ENCODE assay signal across 10 cellular contexts in the genomic region with DNA sequence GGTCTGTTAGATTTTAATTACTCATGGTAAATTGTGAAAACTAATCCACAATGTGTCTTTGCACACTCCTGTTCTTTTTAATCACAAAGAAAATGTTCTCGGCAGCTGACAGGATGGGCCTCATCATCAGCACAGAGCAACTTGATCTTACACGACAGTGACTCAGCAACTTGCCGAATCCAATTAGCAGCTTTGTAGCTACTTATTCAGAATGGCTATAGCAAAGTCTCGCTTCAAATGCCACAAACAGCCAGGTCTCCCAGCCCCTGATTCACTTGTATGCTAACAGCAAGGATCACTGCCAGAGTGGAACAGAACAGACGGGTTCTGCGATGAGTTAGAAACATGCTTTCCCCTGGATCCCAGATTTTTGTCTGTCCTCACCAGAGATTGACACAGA.
DNase-seq lines count a peak whose midpoint lies in the region; ATAC-seq and TF ChIP-seq lines count a peak whose summit lies in the region.
"Had no signal": no experiment of that assay in that cellular context is flagged by ENCODE, and none has a peak within 500 bp of the region (broad histone marks: within the 10 kb centered on the region; RNA-seq: fewer than 3 reads in every experiment).

No MANE protein-coding gene starts in this region.

- H3K4me3 ChIP-seq in AG04449 (ENCODE audit: low read depth, low read length) (no peak overlapping the region; the same call in 1 of the 2 replicates), HUES64 (ENCODE audit: low read length) (no peak overlapping the region), astrocyte of the spinal cord (ENCODE audit: low read depth, low read length) (no peak overlapping the region), iPS-18a (ENCODE audit: low read length) (no peak overlapping the region)

- H3K9me3 Mint-ChIP-seq in activated CD8-positive, alpha-beta T cell treated with anti-CD3 and anti-CD28 coated beads for 36 hours, result peaks cover 23% of the 10 kb centered on the region
- peaks cover 21% of the 10 kb centered on the region for H3K9me3 Mint-ChIP-seq in activated T-helper 2 cell treated with anti-CD3 and anti-CD28 coated beads, Interferon-gamma antibody, Interleukin-2, Interleukin-4, amounts not matched to agents 10 μg/mL and 5 μg/mL and 100 μg/mL, durations not matched to agents 14 hours and 24 hours and 36 hours

- TF ChIP-seq CTCF in AG04449 (IDR thresholded peaks at IDR 0.05; ENCODE audit: insufficient read depth, low read length, missing control alignments), result no peak
- no peak for TF ChIP-seq CTCF in astrocyte of the spinal cord (IDR thresholded peaks at IDR 0.05; ENCODE audit: low read depth, low read length)
- no peak for TF ChIP-seq CTCF in activated CD8-positive, alpha-beta T cell treated with anti-CD3 and anti-CD28 coated beads for 36 hours (IDR thresholded peaks at IDR 0.05)

- WGBS in HUES64, result 47% methylated on average over 6 of the region's 6 CpGs

- no peaks in the 10 kb centered on the region for H3K4me1 Mint-ChIP-seq in activated CD8-positive, alpha-beta T cell treated with anti-CD3 and anti-CD28 coated beads for 36 hours (ENCODE audit: low read depth)
- H3K4me1 Mint-ChIP-seq in activated T-helper 2 cell treated with anti-CD3 and anti-CD28 coated beads, Interferon-gamma antibody, Interleukin-2, Interleukin-4, amounts not matched to agents 10 μg/mL and 5 μg/mL and 100 μg/mL, durations not matched to agents 14 hours and 24 hours and 36 hours (ENCODE audit: low read depth), result no peaks in the 10 kb centered on the region

- H3K27me3 ChIP-seq in HUES64 (ENCODE audit: insufficient read depth, low read length) (no peaks in the 10 kb centered on the region), iPS-18a (ENCODE audit: control insufficient read depth, insufficient read depth, low read length) (no peaks in the 10 kb centered on the region)

- intact Hi-C loops in sciatic nerve (cut with DNase I), result no loop called here
- intact Hi-C loops in activated CD8-positive, alpha-beta T cell treated with anti-CD3 and anti-CD28 coated beads for 36 hours (cut with micrococcal nuclease), result no loop called here
- intact Hi-C loops in activated T-helper 2 cell treated with anti-CD3 and anti-CD28 coated beads, Interferon-gamma antibody, Interleukin-2, Interleukin-4, amounts not matched to agents 10 μg/mL and 5 μg/mL and 100 μg/mL, durations not matched to agents 14 hours and 24 hours and 36 hours (cut with micrococcal nuclease), result no loop called here

- POLR2A ChIA-PET in AG04449 (lab: Yijun Ruan, JAX), result interaction anchor here (1.0 kb wide), 1 partner anchor 255 kb away, joined by 3 read pairs; no protein-coding TSS in a partner anchor
- POLR2A ChIA-PET in activated CD8-positive, alpha-beta T cell treated with anti-CD3 and anti-CD28 coated beads for 36 hours (lab: Charles Lee), result no interaction called here

- H3K36me3 ChIP-seq in HUES64 (ENCODE audit: insufficient read depth, low read length) (no peaks in the 10 kb centered on the region), iPS-18a (ENCODE audit: control insufficient read depth, low read depth, low read length) (no peaks in the 10 kb centered on the region)

- no peak overlapping the region for H3K4me3 Mint-ChIP-seq in activated CD8-positive, alpha-beta T cell treated with anti-CD3 and anti-CD28 coated beads for 36 hours
- H3K4me3 Mint-ChIP-seq in activated T-helper 2 cell treated with anti-CD3 and anti-CD28 coated beads, Interferon-gamma antibody, Interleukin-2, Interleukin-4, amounts not matched to agents 10 μg/mL and 5 μg/mL and 100 μg/mL, durations not matched to agents 14 hours and 24 hours and 36 hours (ENCODE audit: low read depth), result no peak overlapping the region

- H3K27ac Mint-ChIP-seq in activated CD8-positive, alpha-beta T cell treated with anti-CD3 and anti-CD28 coated beads for 36 hours, result no peak overlapping the region
- H3K27ac Mint-ChIP-seq in activated T-helper 2 cell treated with anti-CD3 and anti-CD28 coated beads, Interferon-gamma antibody, Interleukin-2, Interleukin-4, amounts not matched to agents 10 μg/mL and 5 μg/mL and 100 μg/mL, durations not matched to agents 14 hours and 24 hours and 36 hours, result no peak overlapping the region

- H3K27ac ChIP-seq in HUES64 (ENCODE audit: low read depth, low read length) (peak overlapping the region; percentile 19), iPS-18a (ENCODE audit: low read length) (peak overlapping the region; percentile 4)

- CTCF ChIA-PET in AG04449 (lab: Yijun Ruan, JAX), result interaction anchor here (1.0 to 2.2 kb wide), 5 partner anchors 12 to 330 kb away, joined by 3 to 7 read pairs (median 4); no protein-coding TSS in a partner anchor
- CTCF ChIA-PET in activated CD8-positive, alpha-beta T cell treated with anti-CD3 and anti-CD28 coated beads for 36 hours (lab: Charles Lee), result no interaction called here

- in situ Hi-C loops in astrocyte of the spinal cord (cut with HindIII; ENCODE audit: low sequenced_read_pairs), result no loop called here

- DNase-seq in AG04449 (ENCODE audit: low read depth, low spot score), result peak; percentile 73
- DNase-seq in astrocyte of the spinal cord (ENCODE audit: low read depth, low spot score), result peak; percentile 73
- no peak for DNase-seq in sciatic nerve (ENCODE audit: low spot score)
- DNase-seq in HUDEP-2 (lab: John Stamatoyannopoulos, UW; ENCODE audit: unreplicated experiment in 76 of 76), result no peak
- no peak for DNase-seq in activated CD8-positive, alpha-beta T cell treated with anti-CD3 and anti-CD28 coated beads for 36 hours
- DNase-seq in activated T-helper 2 cell treated with anti-CD3 and anti-CD28 coated beads, Interferon-gamma antibody, Interleukin-2, Interleukin-4, amounts not matched to agents 10 μg/mL and 5 μg/mL and 100 μg/mL, durations not matched to agents 14 hours and 24 hours and 36 hours (ENCODE audit: low spot score), result no peak
- DNase-seq: aorta, Caco-2 had no signal

- ATAC-seq in sciatic nerve, result no peak
- no peak for ATAC-seq in activated CD8-positive, alpha-beta T cell treated with anti-CD3 and anti-CD28 coated beads for 36 hours

- H3K36me3 Mint-ChIP-seq in activated CD8-positive, alpha-beta T cell treated with anti-CD3 and anti-CD28 coated beads for 36 hours (ENCODE audit: low read depth), result peaks cover 31% of the 10 kb centered on the region
- H3K36me3 Mint-ChIP-seq in activated T-helper 2 cell treated with anti-CD3 and anti-CD28 coated beads, Interferon-gamma antibody, Interleukin-2, Interleukin-4, amounts not matched to agents 10 μg/mL and 5 μg/mL and 100 μg/mL, durations not matched to agents 14 hours and 24 hours and 36 hours (ENCODE audit: low read depth), result peaks cover 7% of the 10 kb centered on the region

- peaks cover 16% of the 10 kb centered on the region for H3K4me1 ChIP-seq in HUES64 (ENCODE audit: insufficient read depth, low read length)
- peaks cover 10% of the 10 kb centered on the region for H3K4me1 ChIP-seq in iPS-18a (ENCODE audit: control insufficient read depth, low read depth, low read length)
- H3K4me1 ChIP-seq: Caco-2 had no signal

- H3K9ac ChIP-seq in HUES64 (ENCODE audit: low read depth, low read length) (peak overlapping the region; percentile 34; the same call in 1 of the 2 replicates), iPS-18a (ENCODE audit: low read length) (no peak overlapping the region)

- peaks cover 16% of the 10 kb centered on the region for H3K9me3 ChIP-seq in HUES64 (ENCODE audit: insufficient read depth, low read depth, low read length)
- H3K9me3 ChIP-seq in iPS-18a (ENCODE audit: control insufficient read depth, low read depth, low read length), result peaks cover 7% of the 10 kb centered on the region

- H3K27me3 Mint-ChIP-seq in activated CD8-positive, alpha-beta T cell treated with anti-CD3 and anti-CD28 coated beads for 36 hours, result no peaks in the 10 kb centered on the region
- H3K27me3 Mint-ChIP-seq in activated T-helper 2 cell treated with anti-CD3 and anti-CD28 coated beads, Interferon-gamma antibody, Interleukin-2, Interleukin-4, amounts not matched to agents 10 μg/mL and 5 μg/mL and 100 μg/mL, durations not matched to agents 14 hours and 24 hours and 36 hours (ENCODE audit: low read depth), result no peaks in the 10 kb centered on the region

Comparison
In these comparisons a context has a peak if more than half of its experiments do, and no peak if none do; other contexts are left out.
1. DNase-seq: peak in AG04449 (single experiment) and astrocyte of the spinal cord (single experiment); none in sciatic nerve (single experiment), HUDEP-2 (0 of 76), activated CD8-positive, alpha-beta T cell treated with anti-CD3 and anti-CD28 coated beads for 36 hours (single experiment) and activated T-helper 2 cell treated with anti-CD3 and anti-CD28 coated beads, Interferon-gamma antibody, Interleukin-2, Interleukin-4, amounts not matched to agents 10 μg/mL and 5 μg/mL and 100 μg/mL, durations not matched to agents 14 hours and 24 hours and 36 hours (single experiment).